16 cellular contexts compared by ENCODE assay signal in genomic region chr2:23666241-23667025, GRCh38.
A peak's percentile ranks its signal among the peaks of the same experiment; 100 is the strongest.
DNase-seq lines count a peak whose midpoint lies in the region; ATAC-seq and TF ChIP-seq lines count a peak whose summit lies in the region.
"Had no signal": no experiment of that assay in that cellular context is flagged by ENCODE, and none has a peak within 500 bp of the region (broad histone marks: within the 10 kb centered on the region; RNA-seq: fewer than 3 reads in every experiment).

No MANE protein-coding gene starts in this region.

- H3K9me1 ChIP-seq in IMR-90 (ENCODE audit: insufficient read depth, low read length): peaks cover 4% of the 10 kb centered on the region; the same call in 1 of the 2 replicates

- H3K23ac ChIP-seq in IMR-90 (ENCODE audit: low read depth, low read length) (no peak overlapping the region), neuronal stem cell (ENCODE audit: low read depth, low read length, poor library complexity) (no peak overlapping the region)

- H4K20me1 ChIP-seq in IMR-90 (ENCODE audit: insufficient read depth, low read length): no peaks in the 10 kb centered on the region; the same call in 1 of the 2 replicates

- H3K27me3 Mint-ChIP-seq in MCF 10A (ENCODE audit: insufficient read depth, unreplicated experiment): no peaks in the 10 kb centered on the region

- H3K4me3 ChIP-seq in IMR-90 (ENCODE audit: insufficient read depth, low read depth, low read length): no peak overlapping the region
- H3K4me3 ChIP-seq in neuronal stem cell (ENCODE audit: low read length in 2 of 2): no peak overlapping the region
- H3K4me3 ChIP-seq in H7 (ENCODE audit: insufficient read depth, low read depth, low read length): no peak overlapping the region

- CTCF ChIA-PET in IMR-90 (lab: Yijun Ruan, JAX) (no interaction called here), MCF 10A (lab: Yijun Ruan, JAX) (interaction anchor here (2.4 kb wide), 1 partner anchor 42 kb away, joined by 11 read pairs; no protein-coding TSS in a partner anchor)

- H4K5ac ChIP-seq in IMR-90 (ENCODE audit: low read depth, low read length): no peak overlapping the region

- H3K56ac ChIP-seq in IMR-90 (ENCODE audit: extremely low read depth, insufficient read depth, low read length): no peak overlapping the region

- ATAC-seq in IMR-90 (ENCODE audit: low read depth) (no peak), GM18505 (IDR thresholded peaks at IDR 0.05; ENCODE audit: unreplicated experiment) (no peak)
- ATAC-seq: HCT116 had no signal

- H2AK5ac ChIP-seq in IMR-90 (ENCODE audit: low read depth, low read length) (no peak overlapping the region), neuronal stem cell (ENCODE audit: low read depth, low read length) (no peak overlapping the region)

- TF ChIP-seq CTCF in IMR-90 (conservative IDR thresholded peaks at IDR 0.05; ENCODE audit: low read depth, low read length): no peak
- no peak for TF ChIP-seq CTCF in MCF 10A (IDR thresholded peaks at IDR 0.05; ENCODE audit: unreplicated experiment)

- BruUV-seq in IMR-90 (replicated peaks; lab: Mats Ljungman, UMichigan): no TSS peak
- BruUV-seq in MCF 10A (replicated peaks; lab: Mats Ljungman, UMichigan): no TSS peak

- H3K4ac ChIP-seq in IMR-90 (ENCODE audit: low read depth, low read length): no peak overlapping the region
- no peak overlapping the region for H3K4ac ChIP-seq in neuronal stem cell (ENCODE audit: low read length)

- no peak overlapping the region for H4K91ac ChIP-seq in IMR-90 (ENCODE audit: insufficient read depth, low read depth, low read length)
- no peak overlapping the region for H4K91ac ChIP-seq in neuronal stem cell (ENCODE audit: low read depth, low read length, poor library complexity)

- no peak overlapping the region for H3K9ac ChIP-seq in IMR-90 (ENCODE audit: low read depth, low read length)
- peak overlapping the region; percentile 45 for H3K9ac ChIP-seq in neuronal stem cell (ENCODE audit: low read depth, low read length, poor library complexity)

- H2BK5ac ChIP-seq in IMR-90 (ENCODE audit: low read depth, low read length, poor library complexity, severe bottlenecking) (no peak overlapping the region), neuronal stem cell (ENCODE audit: low read length) (no peak overlapping the region)

- H3K36me3 ChIP-seq in IMR-90 (ENCODE audit: control insufficient read depth, insufficient read depth, low read length): no peaks in the 10 kb centered on the region
- H3K36me3 ChIP-seq in neuronal stem cell (replicated peaks in 1 of 2; ENCODE audit: control insufficient read depth in 2 of 2, insufficient read depth in 2 of 2, low read length in 2 of 2): no peaks in the 10 kb centered on the region
- no peaks in the 10 kb centered on the region for H3K36me3 ChIP-seq in H7 (replicated peaks; ENCODE audit: control insufficient read depth, insufficient read depth, low read length)

- TF ChIP-seq POLR2A in IMR-90 (IDR thresholded peaks at IDR 0.05; ENCODE audit: low read depth, low read length) (no peak), GM18505 (IDR thresholded peaks at IDR 0.05; ENCODE audit: borderline replicate concordance, extremely low read depth, insufficient read depth, insufficient read length) (no peak)

- dilution Hi-C loops in IMR-90 (cut with HindIII; ENCODE audit: low sequenced_read_pairs, unreplicated experiment): no loop called here

- H3K14ac ChIP-seq in IMR-90 (replicated peaks; ENCODE audit: low read depth, low read length) (no peak overlapping the region), neuronal stem cell (ENCODE audit: low read length) (no peak overlapping the region)

- H4K8ac ChIP-seq in IMR-90 (ENCODE audit: low read depth in 2 of 2, low read length in 2 of 2) (no peak overlapping the region), neuronal stem cell (ENCODE audit: low read depth, low read length) (no peak overlapping the region)

- H2AK9ac ChIP-seq in IMR-90 (replicated peaks; ENCODE audit: low read depth, low read length, poor library complexity): peak overlapping the region; percentile 37

- H3K9me3 ChIP-seq in IMR-90 (ENCODE audit: control insufficient read depth, insufficient read depth, low read length) (no peaks in the 10 kb centered on the region), neuronal stem cell (replicated peaks in 1 of 2; ENCODE audit: control insufficient read depth in 2 of 2, insufficient read depth in 1 of 2, low read depth in 1 of 2, low read length in 2 of 2) (no peaks in the 10 kb centered on the region)

- no peak overlapping the region for H3K18ac ChIP-seq in IMR-90 (ENCODE audit: low read depth, low read length)
- H3K18ac ChIP-seq in neuronal stem cell (ENCODE audit: low read length): peak overlapping the region; percentile 8

- H3K4me2 ChIP-seq in IMR-90 (ENCODE audit: low read depth, low read length) (no peak overlapping the region), neuronal stem cell (ENCODE audit: insufficient read depth, low read length, poor library complexity, severe bottlenecking) (no peak overlapping the region)

- H2BK12ac ChIP-seq in neuronal stem cell (ENCODE audit: low read length): no peak overlapping the region

- no peak overlapping the region for H3K27ac Mint-ChIP-seq in MCF 10A (ENCODE audit: low read depth, unreplicated experiment)

- POLR2A ChIA-PET in IMR-90 (lab: Charles Lee; ENCODE audit: unreplicated experiment) (no interaction called here), MCF 10A (lab: Yijun Ruan, JAX) (no interaction called here)

- no peak overlapping the region for H3K4me3 Mint-ChIP-seq in MCF 10A (ENCODE audit: unreplicated experiment)
- H3K4me3 Mint-ChIP-seq: CD4-positive, alpha-beta memory T cell; H9 had no signal

- no peaks in the 10 kb centered on the region for H3K27me3 ChIP-seq in IMR-90 (ENCODE audit: control insufficient read depth, insufficient read depth, low read length)
- peaks cover 0 to 7% (median 0%) of the 10 kb centered on the region in 3 experiments for H3K27me3 ChIP-seq in neuronal stem cell (ENCODE audit: control insufficient read depth in 3 of 3, insufficient read depth in 3 of 3, low read depth in 1 of 3, low read length in 3 of 3)
- H3K27me3 ChIP-seq in H7 (ENCODE audit: control insufficient read depth, insufficient read depth, low read length): no peaks in the 10 kb centered on the region

- in situ Hi-C loops in IMR-90 (cut with MboI; ENCODE audit: low sequenced_read_pairs): no loop called here

- no peak overlapping the region for H2AFZ ChIP-seq in IMR-90 (replicated peaks; ENCODE audit: low read length, poor library complexity)
- H2AFZ ChIP-seq in neuronal stem cell (ENCODE audit: low read length): no peak overlapping the region

- H2BK15ac ChIP-seq in IMR-90 (ENCODE audit: low read depth, low read length) (no peak overlapping the region), neuronal stem cell (ENCODE audit: low read length) (no peak overlapping the region)

- peaks cover 6% of the 10 kb centered on the region for H3K36me3 Mint-ChIP-seq in MCF 10A (ENCODE audit: insufficient read depth, unreplicated experiment)
- H3K36me3 Mint-ChIP-seq: CD4-positive, alpha-beta memory T cell had no signal

- H3K9me3 Mint-ChIP-seq in MCF 10A (ENCODE audit: unreplicated experiment): no peaks in the 10 kb centered on the region
- H3K9me3 Mint-ChIP-seq: H9 had no signal

- H3K79me1 ChIP-seq in IMR-90 (ENCODE audit: low read depth in 1 of 2, low read length in 2 of 2) (no peaks in the 10 kb centered on the region), neuronal stem cell (ENCODE audit: low read depth, low read length) (no peaks in the 10 kb centered on the region)

- no peak overlapping the region for H2BK120ac ChIP-seq in IMR-90 (ENCODE audit: low read depth, low read length)
- H2BK120ac ChIP-seq in neuronal stem cell (ENCODE audit: low read depth, low read length): no peak overlapping the region

- peaks cover 14% of the 10 kb centered on the region for H3K4me1 Mint-ChIP-seq in MCF 10A (ENCODE audit: insufficient read depth, unreplicated experiment)

- DNase-seq in IMR-90: no peak
- peak; percentile 60 for DNase-seq in RPMI8226
- DNase-seq in myocyte (ENCODE audit: low read depth): peak; percentile 56
- DNase-seq in neuronal stem cell (ENCODE audit: low spot score): no peak
- DNase-seq in H7: no peak
- DNase-seq in MCF 10A (ENCODE audit: unreplicated experiment): no peak
- DNase-seq: C1 segment of cervical spinal cord; Calu3; CD4-positive, alpha-beta memory T cell; COR-L47; DMS53; DND-41; GOT3; H9 had no signal

- intact Hi-C loops in IMR-90 (cut with micrococcal nuclease) (no loop called here), MCF 10A (cut with micrococcal nuclease) (no loop called here)

- TF ChIP-seq RAD21 in IMR-90 (IDR thresholded peaks at IDR 0.05; ENCODE audit: low read length): no peak

- H3K4me1 ChIP-seq in IMR-90 (ENCODE audit: control insufficient read depth, insufficient read depth, low read length) (peaks cover 2% of the 10 kb centered on the region; the same call in 1 of the 2 replicates), neuronal stem cell (ENCODE audit: control insufficient read depth in 2 of 2, insufficient read depth in 1 of 2, low read depth in 1 of 2, low read length in 2 of 2) (peaks cover 0 to 3% of the 10 kb centered on the region in 2 donors)

- WGBS in IMR-90 (ENCODE audit: extremely low coverage in 2 of 2, insufficient read length in 1 of 2), 2 experiments: 96% methylated on average over 7 of the region's 12 CpGs; no CpG with 5 or more reads in 1 of the 2 experiments
- WGBS in neuronal stem cell (ENCODE audit: extremely low coverage in 2 of 2, insufficient read length in 2 of 2, insufficient replicate concordance in 1 of 2), 2 donors: no CpG with 5 or more reads among the region's 12 CpGs

- H2BK20ac ChIP-seq in IMR-90 (ENCODE audit: low read depth, low read length): no peak overlapping the region

- no peak overlapping the region for H3K27ac ChIP-seq in IMR-90 (ENCODE audit: insufficient read depth, low read length)
- no peak overlapping the region for H3K27ac ChIP-seq in neuronal stem cell (replicated peaks; ENCODE audit: low read length)

TF ChIP-seq in IMR-90, 13 proteins besides CTCF, POLR2A, EP300 and RAD21 (continues in another document):
- TF ChIP-seq RCOR1 (IDR thresholded peaks at IDR 0.05; ENCODE audit: insufficient replicate concordance, low read length) (no peak), MAFK (IDR thresholded peaks at IDR 0.05; ENCODE audit: low read depth, low read length) (no peak), NFE2L2 (IDR thresholded peaks at IDR 0.05; ENCODE audit: low read depth, low read length) (no peak), FOS (IDR thresholded peaks at IDR 0.05; ENCODE audit: low read depth, low read length) (no peak), SMC3 (IDR thresholded peaks at IDR 0.05; ENCODE audit: low read depth, low read length) (no peak), USF2 (IDR thresholded peaks at IDR 0.05; ENCODE audit: low read depth, low read length) (no peak)

Comparison
In these comparisons a context has a peak if more than half of its experiments do, and no peak if none do; other contexts are left out.
1. DNase-seq: peak in RPMI8226 (single experiment) and myocyte (single experiment); none in IMR-90 (single experiment), neuronal stem cell (single experiment), H7 (single experiment) and MCF 10A (single experiment).